8 cellular contexts compared by ENCODE assay signal in genomic region chr22:46267431-46268279, GRCh38. TPM values are rescaled to one million over a fixed set of nuclear protein-coding genes. Genes with fewer than 3 reads are reported as not detected.
A peak's percentile ranks its signal among the peaks of the same experiment; 100 is the strongest.
DNase-seq lines count a peak whose midpoint lies in the region; ATAC-seq and TF ChIP-seq lines count a peak whose summit lies in the region.

Gene TTC38, plus strand, starts transcription at chr22:46268008. Its CDS starts 32 bp downstream, at chr22:46268040.

- peak within 1 kb of the TSS; percentile 86 for H3K4me3 ChIP-seq in foreskin fibroblast (ENCODE audit: low read depth in 1 of 2, low read length in 2 of 2)
- peak within 1 kb of the TSS; percentile 74 to 94 (median 87) for H3K4me3 ChIP-seq in tibial nerve

- H3K4me1 ChIP-seq in tibial nerve: peaks cover 0 to 36% (median 15%) of the 10 kb centered on the region in 4 donors

- no peaks in the 10 kb centered on the region for H3K27me3 ChIP-seq in tibial nerve

- peaks cover 0 to 35% (median 6%) of the 10 kb centered on the region in 3 donors for H3K36me3 ChIP-seq in tibial nerve

- peaks cover 4% of the 10 kb centered on the region for H3K9me3 Mint-ChIP-seq in activated naive CD4-positive, alpha-beta T cell treated with anti-CD3 and anti-CD28 coated beads for 36 hours
- no peaks in the 10 kb centered on the region for H3K9me3 Mint-ChIP-seq in natural killer cell treated with Interleukin-12 subunit alpha and Interleukin-12 subunit beta and Interleukin-15 and Interleukin-18, amount 100 ng/mL, for 72 hours

- CTCF ChIA-PET in activated naive CD4-positive, alpha-beta T cell treated with anti-CD3 and anti-CD28 coated beads for 36 hours (lab: Charles Lee): no interaction called here

- H3K27ac Mint-ChIP-seq in activated naive CD4-positive, alpha-beta T cell treated with anti-CD3 and anti-CD28 coated beads for 36 hours: no peak within 1 kb of the TSS
- H3K27ac Mint-ChIP-seq in natural killer cell treated with Interleukin-12 subunit alpha and Interleukin-12 subunit beta and Interleukin-15 and Interleukin-18, amount 100 ng/mL, for 72 hours: peak within 1 kb of the TSS; percentile 73 to 92

- peak in 1 of 2 donors; percentile 86 for TF ChIP-seq EP300 in tibial nerve (IDR thresholded peaks at IDR 0.05)

- peak; percentile 99 for DNase-seq in AG20443 (ENCODE audit: low spot score)
- DNase-seq in HK-2 (ENCODE audit: unreplicated experiment): peak; percentile 85
- peak; percentile 81 for DNase-seq in SHP77 (lab: John Stamatoyannopoulos, UW)
- peak; percentile 42 for DNase-seq in activated naive CD4-positive, alpha-beta T cell treated with anti-CD3 and anti-CD28 coated beads for 36 hours
- DNase-seq in foreskin fibroblast: peak; percentile 77 to 93
- peak; percentile 81 for DNase-seq in natural killer cell treated with Interleukin-12 subunit alpha and Interleukin-12 subunit beta and Interleukin-15 and Interleukin-18, amount 100 ng/mL, for 72 hours (ENCODE audit: low spot score)
- peak; percentile 85 for DNase-seq in tibial nerve (ENCODE audit: low spot score in 2 of 2)

- peak; percentile 15 to 66 for TF ChIP-seq POLR2A in tibial nerve (IDR thresholded peaks at IDR 0.05)

- intact Hi-C loops in activated naive CD4-positive, alpha-beta T cell treated with anti-CD3 and anti-CD28 coated beads for 36 hours (cut with micrococcal nuclease): loop anchor here (2.0 kb wide), 1 partner anchor 15 kb away; no protein-coding TSS in a partner anchor

- ATAC-seq in GM18907 (IDR thresholded peaks at IDR 0.05; ENCODE audit: unreplicated experiment): peak; percentile 78
- ATAC-seq in natural killer cell treated with Interleukin-12 subunit alpha and Interleukin-12 subunit beta and Interleukin-15 and Interleukin-18, amount 100 ng/mL, for 72 hours: peak; percentile 92 to 96

- peaks cover 8% of the 10 kb centered on the region for H3K4me1 Mint-ChIP-seq in activated naive CD4-positive, alpha-beta T cell treated with anti-CD3 and anti-CD28 coated beads for 36 hours (ENCODE audit: low read depth)
- H3K4me1 Mint-ChIP-seq in natural killer cell treated with Interleukin-12 subunit alpha and Interleukin-12 subunit beta and Interleukin-15 and Interleukin-18, amount 100 ng/mL, for 72 hours (ENCODE audit: low read depth in 2 of 2): peaks cover 30 to 40% of the 10 kb centered on the region in 2 donors

- 1% methylated on average over 34 to 49 of the region's 74 CpGs for WGBS in tibial nerve, 2 donors

- H3K36me3 Mint-ChIP-seq in activated naive CD4-positive, alpha-beta T cell treated with anti-CD3 and anti-CD28 coated beads for 36 hours (ENCODE audit: low read depth): no peaks in the 10 kb centered on the region
- no peaks in the 10 kb centered on the region for H3K36me3 Mint-ChIP-seq in natural killer cell treated with Interleukin-12 subunit alpha and Interleukin-12 subunit beta and Interleukin-15 and Interleukin-18, amount 100 ng/mL, for 72 hours

- H3K9me3 ChIP-seq in tibial nerve: no peaks in the 10 kb centered on the region

- H3K4me3 Mint-ChIP-seq in activated naive CD4-positive, alpha-beta T cell treated with anti-CD3 and anti-CD28 coated beads for 36 hours: peak within 1 kb of the TSS; percentile 85
- H3K4me3 Mint-ChIP-seq in natural killer cell treated with Interleukin-12 subunit alpha and Interleukin-12 subunit beta and Interleukin-15 and Interleukin-18, amount 100 ng/mL, for 72 hours: peak within 1 kb of the TSS; percentile 95

- TF ChIP-seq CTCF in foreskin fibroblast (IDR thresholded peaks at IDR 0.05; ENCODE audit: low read depth, low read length): no peak
- peak in 2 of 5 experiments; percentile 15 to 20 for TF ChIP-seq CTCF in tibial nerve (IDR thresholded peaks at IDR 0.05)

- H3K27me3 Mint-ChIP-seq in activated naive CD4-positive, alpha-beta T cell treated with anti-CD3 and anti-CD28 coated beads for 36 hours (ENCODE audit: low read depth): peaks cover 32% of the 10 kb centered on the region
- H3K27me3 Mint-ChIP-seq in natural killer cell treated with Interleukin-12 subunit alpha and Interleukin-12 subunit beta and Interleukin-15 and Interleukin-18, amount 100 ng/mL, for 72 hours: no peaks in the 10 kb centered on the region

- peak within 1 kb of the TSS; percentile 78 to 97 (median 90) for H3K27ac ChIP-seq in tibial nerve

RNA-seq across cellular contexts. Expression of gene TTC38, which starts in this region (rescaled TPM):
- 1 to 10 TPM; 6.1 to 7.2 TPM for total RNA-seq in activated naive CD4-positive, alpha-beta T cell treated with anti-CD3 and anti-CD28 coated beads for 36 hours
- 10 to 100 TPM; 63.7 to 64.2 TPM for total RNA-seq in natural killer cell treated with Interleukin-12 subunit alpha and Interleukin-12 subunit beta and Interleukin-15 and Interleukin-18, amount 100 ng/mL, for 72 hours
- total RNA-seq in tibial nerve: 10 to 100 TPM; 63.2 to 85.2 (median 74.2) TPM

Comparison
In these comparisons a context has a peak if more than half of its experiments do, and no peak if none do; other contexts are left out.
1. Peak in every context shown above with its lines: DNase-seq, ATAC-seq, H3K4me3 ChIP-seq and H3K27ac ChIP-seq.
2. RNA of gene TTC38 (total RNA-seq): 63.2 to 85.2 TPM in tibial nerve and 63.7 to 64.2 TPM in natural killer cell treated with Interleukin-12 subunit alpha and Interleukin-12 subunit beta and Interleukin-15 and Interleukin-18, amount 100 ng/mL, for 72 hours; 6.1 to 7.2 TPM in activated naive CD4-positive, alpha-beta T cell treated with anti-CD3 and anti-CD28 coated beads for 36 hours; every median in the first group is over 4 times any median in the second.
3. DNase-seq: peak in every context shown above with its lines; median percentile 99 in AG20443; 85 in HK-2; 85 in foreskin fibroblast; 85 in tibial nerve; 81 in SHP77; 81 in natural killer cell treated with Interleukin-12 subunit alpha and Interleukin-12 subunit beta and Interleukin-15 and Interleukin-18, amount 100 ng/mL, for 72 hours; 42 in activated naive CD4-positive, alpha-beta T cell treated with anti-CD3 and anti-CD28 coated beads for 36 hours.